10 cellular contexts compared by ENCODE assay signal in genomic region chr19:4390862-4391693, GRCh38. TPM values are rescaled to one million over a fixed set of nuclear protein-coding genes. Genes with fewer than 3 reads are reported as not detected.
DNase-seq lines count a peak whose midpoint lies in the region; ATAC-seq, FAIRE-seq and TF ChIP-seq lines count a peak whose summit lies in the region.
"Had no signal": no experiment of that assay in that cellular context is flagged by ENCODE, and none has a peak within 500 bp of the region (broad histone marks: within the 10 kb centered on the region; RNA-seq: fewer than 3 reads in every experiment).

No MANE protein-coding gene starts in this region.

- peak overlapping the region in 4 of 10 donors; percentile 14 to 46 (median 28) for H3K4me3 Mint-ChIP-seq in naive thymus-derived CD8-positive, alpha-beta T cell

- POLR2A ChIA-PET in AG04450 (lab: Yijun Ruan, JAX): interaction anchor here (0.7 to 1.4 kb wide), 4 partner anchors 11 to 66 kb away, joined by 3 to 6 read pairs (median 4); no protein-coding TSS in a partner anchor
- POLR2A ChIA-PET in naive thymus-derived CD8-positive, alpha-beta T cell (lab: Charles Lee): interaction anchor here (0.6 to 1.7 kb wide), 3 partner anchors 9 to 87 kb away, joined by 4 to 7 read pairs (median 4); partner anchors contain the start of gene SH3GL1

- H3K27me3 Mint-ChIP-seq in naive thymus-derived CD8-positive, alpha-beta T cell: no peaks in the 10 kb centered on the region
- H3K27me3 Mint-ChIP-seq: naive B cell had no signal

- no peak for FAIRE-seq in GM12892 (lab: Jason Lieb, UNC)
- FAIRE-seq: G401.6 had no signal

- H3K4me3 ChIP-seq in AG04450 (ENCODE audit: low read depth, low read length): peak overlapping the region; percentile 25

- H3K27ac Mint-ChIP-seq in naive thymus-derived CD8-positive, alpha-beta T cell: peak overlapping the region in 7 of 10 donors; percentile 18 to 95 (median 67)

- H3K4me1 Mint-ChIP-seq in naive thymus-derived CD8-positive, alpha-beta T cell: peaks cover 19 to 67% (median 41%) of the 10 kb centered on the region in 4 donors

- no peaks in the 10 kb centered on the region for H3K9me3 Mint-ChIP-seq in naive thymus-derived CD8-positive, alpha-beta T cell
- H3K9me3 Mint-ChIP-seq: naive B cell had no signal

- H3K9me3 ChIP-seq in AG04450 (ENCODE audit: control insufficient read depth, insufficient read depth, low read length): no peaks in the 10 kb centered on the region; the same call in 1 of the 2 replicates

- CTCF ChIA-PET in AG04450 (lab: Charles Lee): interaction anchor here (0.7 to 1.8 kb wide), 6 partner anchors 9 to 123 kb away, joined by 3 to 10 read pairs (median 4); partner anchors contain the start of genes CHAF1A and SH3GL1

- no peak for TF ChIP-seq POLR2A in GM12892 (IDR thresholded peaks at IDR 0.05; ENCODE audit: low read depth, low read length)

- H3K27me3 ChIP-seq in AG04450 (ENCODE audit: control insufficient read depth, insufficient read depth, low read length): no peaks in the 10 kb centered on the region

- no peak for ATAC-seq in naive thymus-derived CD8-positive, alpha-beta T cell
- ATAC-seq in GM21381 (IDR thresholded peaks at IDR 0.05; ENCODE audit: unreplicated experiment): no peak

- H3K27ac ChIP-seq in AG04450 (ENCODE audit: low read depth, low read length) (peak overlapping the region; percentile 75), epithelial cell of prostate (peak overlapping the region; percentile 82)

- TF ChIP-seq CTCF in AG04450 (IDR thresholded peaks at IDR 0.05; ENCODE audit: low read depth, low read length): no peak

- DNase-seq in AG04450 (ENCODE audit: low read depth, low spot score): no peak
- DNase-seq in NCI-H2171 (lab: John Stamatoyannopoulos, UW): peak; percentile 50
- no peak for DNase-seq in epithelial cell of prostate (ENCODE audit: low read depth, low spot score)
- DNase-seq in naive thymus-derived CD8-positive, alpha-beta T cell: no peak
- DNase-seq in GM12892 (ENCODE audit: insufficient read length): no peak
- no peak for DNase-seq in NCI-H2081 treated with DMSO at 0.1 percent for 48 hours (lab: John Stamatoyannopoulos, UW)
- no peak for DNase-seq in midbrain (lab: John Stamatoyannopoulos, UW)
- DNase-seq: naive B cell had no signal

- peaks cover 0 to 35% (median 0%) of the 10 kb centered on the region in 3 donors for H3K36me3 Mint-ChIP-seq in naive thymus-derived CD8-positive, alpha-beta T cell

RNA-seq across cellular contexts. Expression of gene SH3GL1, which starts 9.3 kb away (rescaled TPM):
- 40.2 and 57.9 TPM in 2 replicates for polyA plus RNA-seq in AG04450 (2011; rRNA removed)
- polyA minus RNA-seq in AG04450 (2011; rRNA and poly(A)+ RNA removed): 34.1 and 38.5 TPM in 2 replicates
- total RNA-seq in naive thymus-derived CD8-positive, alpha-beta T cell: 10 to 100 TPM; 38.3 to 38.6 TPM
- polyA plus RNA-seq in naive thymus-derived CD8-positive, alpha-beta T cell: 10 to 100 TPM; 11.8 to 20.4 (median 12.3) TPM
- polyA plus RNA-seq in GM12892 (2012; ENCODE audit: missing spikeins): 20.0 TPM

RNA-seq across cellular contexts. Expression of gene CHAF1A, which starts 11.4 kb away (rescaled TPM):
- 5.0 and 6.0 TPM in 2 replicates for polyA plus RNA-seq in AG04450 (2011; rRNA removed)
- 5.1 and 6.6 TPM in 2 replicates for polyA minus RNA-seq in AG04450 (2011; rRNA and poly(A)+ RNA removed)
- 10 to 100 TPM in 1 of 2 experiments, 1 to 10 TPM in 1; 7.5 to 10.9 TPM for total RNA-seq in naive thymus-derived CD8-positive, alpha-beta T cell
- polyA plus RNA-seq in naive thymus-derived CD8-positive, alpha-beta T cell: 1 to 10 TPM; 1.7 to 2.4 (median 2.1) TPM
- polyA plus RNA-seq in GM12892 (2012; ENCODE audit: missing spikeins): 26.9 TPM

RNA-seq across cellular contexts. Expression of gene MPND, which starts 47.7 kb away (rescaled TPM):
- polyA plus RNA-seq in AG04450 (2011; rRNA removed): 5.1 and 6.5 TPM in 2 replicates
- polyA minus RNA-seq in AG04450 (2011; rRNA and poly(A)+ RNA removed): 6.7 TPM in 2 replicates
- 10 to 100 TPM; 18.9 to 22.1 TPM for total RNA-seq in naive thymus-derived CD8-positive, alpha-beta T cell
- 1 to 10 TPM; 4.6 to 5.3 (median 4.7) TPM for polyA plus RNA-seq in naive thymus-derived CD8-positive, alpha-beta T cell
- 14.4 TPM for polyA plus RNA-seq in GM12892 (2012; ENCODE audit: missing spikeins)

RNA-seq across cellular contexts. Expression of gene STAP2, which starts 52.5 kb away (rescaled TPM):
- 5.3 and 7.4 TPM in 2 replicates for polyA plus RNA-seq in AG04450 (2011; rRNA removed)
- polyA minus RNA-seq in AG04450 (2011; rRNA and poly(A)+ RNA removed): 5.3 and 7.5 TPM in 2 replicates
- total RNA-seq in naive thymus-derived CD8-positive, alpha-beta T cell: 1 to 10 TPM; 1.4 to 2.3 TPM
- 1 to 10 TPM; 1.3 to 2.6 (median 1.5) TPM for polyA plus RNA-seq in naive thymus-derived CD8-positive, alpha-beta T cell
- 9.8 TPM for polyA plus RNA-seq in GM12892 (2012; ENCODE audit: missing spikeins)
